In genomic region chr13:77595166-77595810, GRCh38 we compare ENCODE assay signal across 17 cellular contexts. TPM values are rescaled to one million over a fixed set of nuclear protein-coding genes. Genes with fewer than 3 reads are reported as not detected.
DNase-seq lines count a peak whose midpoint lies in the region; ATAC-seq and TF ChIP-seq lines count a peak whose summit lies in the region.
"Had no signal": no experiment of that assay in that cellular context is flagged by ENCODE, and none has a peak within 500 bp of the region (broad histone marks: within the 10 kb centered on the region; RNA-seq: fewer than 3 reads in every experiment).

No MANE protein-coding gene starts in this region.

- H3K4ac ChIP-seq in mesendoderm (ENCODE audit: low read depth, low read length), result no peak overlapping the region

- no peak for TF ChIP-seq POLR2A in Peyer's patch (IDR thresholded peaks at IDR 0.05)

- H3K4me2 ChIP-seq in mesendoderm (ENCODE audit: low read length), result no peak overlapping the region
- H3K4me2 ChIP-seq: PC-9 had no signal

- peak; percentile 1 for DNase-seq in EL
- DNase-seq in NCI-H524 (lab: John Stamatoyannopoulos, UW), result peak; percentile 32 to 84
- DNase-seq in T1000 (lab: John Stamatoyannopoulos, UW), result peak; percentile 32
- peak; percentile 13 for DNase-seq in mesendoderm
- DNase-seq in Peyer's patch, result no peak
- DNase-seq in activated naive CD4-positive, alpha-beta T cell treated with anti-CD3 and anti-CD28 coated beads, Interleukin-2, amount 10 ng/mL, durations not matched to agents 7 days and 5 days, result no peak
- DNase-seq in NCI-H187 treated with DMSO at 0.1 percent for 48 hours (lab: John Stamatoyannopoulos, UW), result no peak
- DNase-seq: CD8-positive, alpha-beta T cell; DMS153; H9; NCI-H510A treated with DMSO at 0.1 percent for 48 hours; PC-9; SHP77 had no signal

- H3K9me3 ChIP-seq in Peyer's patch, result no peaks in the 10 kb centered on the region

- H3K56ac ChIP-seq in mesendoderm (ENCODE audit: low read length), result no peak overlapping the region

- H2BK5ac ChIP-seq in mesendoderm (ENCODE audit: low read length), result no peak overlapping the region

- CTCF ChIA-PET in activated naive CD4-positive, alpha-beta T cell treated with anti-CD3 and anti-CD28 coated beads, Interleukin-2, amount 10 ng/mL, durations not matched to agents 7 days and 5 days (lab: Charles Lee), result interaction anchor here (0.9 to 3.7 kb wide), 2 partner anchors 11 to 154 kb away, joined by 3 to 34 read pairs; no protein-coding TSS in a partner anchor

- no peak overlapping the region for H2BK120ac ChIP-seq in mesendoderm (ENCODE audit: low read depth, low read length)

- no peak for ATAC-seq in GM19463 (IDR thresholded peaks at IDR 0.05; ENCODE audit: unreplicated experiment)
- ATAC-seq: CD8-positive, alpha-beta T cell had no signal

- H3K4me1 ChIP-seq in mesendoderm (ENCODE audit: control insufficient read depth, low read depth, low read length) (no peaks in the 10 kb centered on the region), Peyer's patch (no peaks in the 10 kb centered on the region)

- no CpG with 5 or more reads among the region's 2 CpGs for WGBS in mesendoderm (ENCODE audit: extremely low coverage, insufficient coverage, low lambda C conversion rate)

- no peaks in the 10 kb centered on the region for H3K79me2 ChIP-seq in mesendoderm (ENCODE audit: control insufficient read depth, insufficient read depth, low read length)

- H4K8ac ChIP-seq in mesendoderm (ENCODE audit: low read depth, low read length), result no peak overlapping the region

- H3K27me3 ChIP-seq in mesendoderm (ENCODE audit: insufficient read depth, low read length, poor library complexity) (no peaks in the 10 kb centered on the region), Peyer's patch (no peaks in the 10 kb centered on the region)

- H3K4me3 ChIP-seq in mesendoderm (ENCODE audit: low read length) (no peak overlapping the region), Peyer's patch (no peak overlapping the region)
- H3K4me3 ChIP-seq: PC-9 had no signal

- H3K4me1 Mint-ChIP-seq in activated naive CD4-positive, alpha-beta T cell treated with anti-CD3 and anti-CD28 coated beads, Interleukin-2, amount 10 ng/mL, durations not matched to agents 7 days and 5 days, result no peaks in the 10 kb centered on the region

- H3K9ac ChIP-seq in mesendoderm (ENCODE audit: low read length), result no peak overlapping the region

- no peaks in the 10 kb centered on the region for H3K79me1 ChIP-seq in mesendoderm (ENCODE audit: low read length)

- H3K27ac Mint-ChIP-seq in activated naive CD4-positive, alpha-beta T cell treated with anti-CD3 and anti-CD28 coated beads, Interleukin-2, amount 10 ng/mL, durations not matched to agents 7 days and 5 days, result no peak overlapping the region
- H3K27ac Mint-ChIP-seq: CD8-positive, alpha-beta T cell; H9; T-helper 2 cell treated with Interferon-gamma antibody and Interleukin-4, amounts not matched to agents 5 μg/mL and 100 μg/mL, for 36 hours had no signal

- H3K23ac ChIP-seq in mesendoderm (ENCODE audit: low read length), result no peak overlapping the region

- H2AK5ac ChIP-seq in mesendoderm (ENCODE audit: low read length), result no peak overlapping the region

- no peaks in the 10 kb centered on the region for H3K9me3 Mint-ChIP-seq in activated naive CD4-positive, alpha-beta T cell treated with anti-CD3 and anti-CD28 coated beads, Interleukin-2, amount 10 ng/mL, durations not matched to agents 7 days and 5 days
- H3K9me3 Mint-ChIP-seq: CD8-positive, alpha-beta T cell; H9; T-helper 2 cell treated with Interferon-gamma antibody and Interleukin-4, amounts not matched to agents 5 μg/mL and 100 μg/mL, for 36 hours had no signal

- H3K27ac ChIP-seq in mesendoderm (ENCODE audit: low read depth, low read length), result no peak overlapping the region
- H3K27ac ChIP-seq in Peyer's patch, result no peak overlapping the region
- H3K27ac ChIP-seq: PC-9 had no signal

- H4K5ac ChIP-seq in mesendoderm (ENCODE audit: low read length), result no peak overlapping the region

- TF ChIP-seq CTCF in Peyer's patch (IDR thresholded peaks at IDR 0.05), result no peak

- no peak overlapping the region for H3K18ac ChIP-seq in mesendoderm (ENCODE audit: low read length)

- H3K27me3 Mint-ChIP-seq in activated naive CD4-positive, alpha-beta T cell treated with anti-CD3 and anti-CD28 coated beads, Interleukin-2, amount 10 ng/mL, durations not matched to agents 7 days and 5 days, result peaks cover 9% of the 10 kb centered on the region

- H3K36me3 ChIP-seq in mesendoderm (ENCODE audit: control insufficient read depth, insufficient read depth, low read length) (no peaks in the 10 kb centered on the region), Peyer's patch (no peaks in the 10 kb centered on the region)

- no peaks in the 10 kb centered on the region for H3K36me3 Mint-ChIP-seq in activated naive CD4-positive, alpha-beta T cell treated with anti-CD3 and anti-CD28 coated beads, Interleukin-2, amount 10 ng/mL, durations not matched to agents 7 days and 5 days
- H3K36me3 Mint-ChIP-seq: CD8-positive, alpha-beta T cell had no signal

- no peak overlapping the region for H3K4me3 Mint-ChIP-seq in activated naive CD4-positive, alpha-beta T cell treated with anti-CD3 and anti-CD28 coated beads, Interleukin-2, amount 10 ng/mL, durations not matched to agents 7 days and 5 days
- H3K4me3 Mint-ChIP-seq: CD8-positive, alpha-beta T cell; H9; T-helper 2 cell treated with Interferon-gamma antibody and Interleukin-4, amounts not matched to agents 5 μg/mL and 100 μg/mL, for 36 hours had no signal

- H2BK15ac ChIP-seq in mesendoderm (replicated peaks; ENCODE audit: low read depth), result no peak overlapping the region

RNA-seq across cellular contexts. Expression of gene SCEL, which starts 59.8 kb away (rescaled TPM):
- polyA plus RNA-seq in mesendoderm (2013, experiment 1 of 2), result 0.07 TPM
- polyA plus RNA-seq in mesendoderm (2013, experiment 2 of 2), result 0.04 TPM
- not detected for total RNA-seq in Peyer's patch
- total RNA-seq: CD8-positive, alpha-beta T cell; H9 had no signal
- polyA plus RNA-seq: AG04450, BJ had no signal

Comparison
In these comparisons a context has a peak if more than half of its experiments do, and no peak if none do; other contexts are left out.
1. DNase-seq: peak in EL (single experiment), NCI-H524 (2 of 2), T1000 (single experiment) and mesendoderm (single experiment); none in Peyer's patch (0 of 3), activated naive CD4-positive, alpha-beta T cell treated with anti-CD3 and anti-CD28 coated beads, Interleukin-2, amount 10 ng/mL, durations not matched to agents 7 days and 5 days (single experiment) and NCI-H187 treated with DMSO at 0.1 percent for 48 hours (single experiment).